ENCODE assay signal across 1 cellular context in the genomic region with DNA sequence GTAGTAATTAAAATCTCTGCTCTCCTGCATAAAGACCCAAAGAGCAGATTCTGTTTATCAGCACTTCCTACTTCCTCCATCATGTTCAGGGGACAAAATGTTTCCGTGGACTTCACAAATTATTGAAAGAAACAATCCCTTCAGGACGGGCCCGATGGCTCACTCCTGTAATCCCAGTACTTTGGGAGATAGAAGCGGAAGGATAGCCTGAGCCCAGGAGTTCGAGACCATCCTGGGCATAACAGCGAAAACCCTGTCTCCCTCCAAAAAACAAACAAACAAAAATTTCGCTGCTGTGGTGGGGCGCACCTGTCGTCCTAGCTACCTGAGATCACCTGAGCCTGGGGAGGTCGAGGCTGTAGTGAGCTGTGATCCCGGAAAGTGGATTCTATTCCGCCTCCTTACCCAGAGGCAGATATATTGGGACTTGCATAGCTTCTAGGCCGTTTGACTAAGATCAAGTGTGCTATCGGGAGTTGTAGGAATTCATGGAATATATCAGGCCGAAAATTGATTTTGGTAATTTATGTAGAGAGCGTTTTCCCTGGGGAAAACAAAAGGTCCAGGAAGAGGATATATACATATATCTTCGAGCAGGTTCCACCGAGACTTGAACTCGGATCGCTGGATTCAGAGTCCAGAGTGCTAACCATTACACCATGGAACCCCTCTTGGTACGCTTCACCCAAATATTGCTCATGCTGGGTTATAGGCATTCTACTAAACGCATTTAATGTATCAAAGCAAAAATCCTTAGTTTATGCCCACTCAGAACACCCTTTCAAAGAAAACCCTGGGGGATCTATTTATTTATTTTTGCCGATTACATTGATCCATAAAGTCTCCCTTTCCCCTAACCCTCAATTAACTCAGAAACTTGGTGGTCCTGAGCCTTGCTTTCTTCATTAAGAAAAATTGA.
TF ChIP-seq lines count a peak whose summit lies in the region.

No MANE protein-coding gene starts in this region.

TF ChIP-seq in HepG2, 621 proteins besides CTCF, POLR2A, EP300 and RAD21 (continued from another document and continues in another):
- TF ChIP-seq, protein P1, sequence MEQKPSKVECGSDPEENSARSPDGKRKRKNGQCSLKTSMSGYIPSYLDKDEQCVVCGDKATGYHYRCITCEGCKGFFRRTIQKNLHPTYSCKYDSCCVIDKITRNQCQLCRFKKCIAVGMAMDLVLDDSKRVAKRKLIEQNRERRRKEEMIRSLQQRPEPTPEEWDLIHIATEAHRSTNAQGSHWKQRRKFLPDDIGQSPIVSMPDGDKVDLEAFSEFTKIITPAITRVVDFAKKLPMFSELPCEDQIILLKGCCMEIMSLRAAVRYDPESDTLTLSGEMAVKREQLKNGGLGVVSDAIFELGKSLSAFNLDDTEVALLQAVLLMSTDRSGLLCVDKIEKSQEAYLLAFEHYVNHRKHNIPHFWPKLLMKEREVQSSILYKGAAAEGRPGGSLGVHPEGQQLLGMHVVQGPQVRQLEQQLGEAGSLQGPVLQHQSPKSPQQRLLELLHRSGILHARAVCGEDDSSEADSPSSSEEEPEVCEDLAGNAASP (CRISPR knock-in tag; IDR thresholded peaks at IDR 0.05; ENCODE audit: borderline replicate concordance) = no peak
- TF ChIP-seq ZNF761 (CRISPR knock-in tag; conservative IDR thresholded peaks at IDR 0.05) (no peak), IRX3 (CRISPR knock-in tag; IDR thresholded peaks at IDR 0.05; ENCODE audit: borderline replicate concordance, low read depth) (no peak), IKZF1 (IDR thresholded peaks at IDR 0.05) (no peak), ZNF629 (CRISPR knock-in tag; conservative IDR thresholded peaks at IDR 0.05) (peak; percentile 77), MAF1 (CRISPR knock-in tag; IDR thresholded peaks at IDR 0.05; ENCODE audit: borderline replicate concordance) (peak; percentile 95), ZC3H4 (CRISPR knock-in tag; IDR thresholded peaks at IDR 0.05; ENCODE audit: borderline replicate concordance) (no peak), ZIK1 (CRISPR knock-in tag; IDR thresholded peaks at IDR 0.05; ENCODE audit: borderline replicate concordance, low read depth) (0 out of 2 replicates have a peak, but pooled peaks have one; percentile 29), ZNF124 (CRISPR knock-in tag; IDR thresholded peaks at IDR 0.05) (no peak), TBX2 (CRISPR knock-in tag; IDR thresholded peaks at IDR 0.05; ENCODE audit: borderline replicate concordance) (no peak), FOXA3 (CRISPR knock-in tag; IDR thresholded peaks at IDR 0.05) (peak; percentile 21; the same call in 1 of the 2 replicates), TEAD3 (CRISPR knock-in tag; optimal IDR thresholded peaks at IDR 0.05; ENCODE audit: borderline replicate concordance) (peak; percentile 34), NR2F2 (IDR thresholded peaks at IDR 0.05; ENCODE audit: borderline replicate concordance, low read depth) (0 out of 2 replicates have a peak, but pooled peaks have one; percentile 14), ZNF552 (CRISPR knock-in tag; IDR thresholded peaks at IDR 0.05; ENCODE audit: borderline replicate concordance) (no peak), POLR2G (IDR thresholded peaks at IDR 0.05; ENCODE audit: low read depth, low read length) (no peak), PITX1 (CRISPR knock-in tag; IDR thresholded peaks at IDR 0.05) (no peak), ZMAT3 (CRISPR knock-in tag; conservative IDR thresholded peaks at IDR 0.05) (no peak), ZBTB7B (CRISPR knock-in tag; IDR thresholded peaks at IDR 0.05) (no peak), ZNF263 (CRISPR knock-in tag; IDR thresholded peaks at IDR 0.05) (no peak), GATAD2A (CRISPR knock-in tag; IDR thresholded peaks at IDR 0.05) (peak; percentile 55), GPN1 (CRISPR knock-in tag; IDR thresholded peaks at IDR 0.05; ENCODE audit: borderline replicate concordance) (no peak), SYNCRIP (IDR thresholded peaks at IDR 0.05; ENCODE audit: insufficient read depth, low read depth, low read length) (no peak), ZNF224 (CRISPR knock-in tag; IDR thresholded peaks at IDR 0.05) (no peak), ZNF207 (IDR thresholded peaks at IDR 0.05; ENCODE audit: borderline replicate concordance) (no peak), HNF4G (IDR thresholded peaks at IDR 0.05; ENCODE audit: borderline replicate concordance, low read depth, low read length) (peak; percentile 43; the same call in 1 of the 2 replicates), HNF4G (CRISPR knock-in tag; IDR thresholded peaks at IDR 0.05; ENCODE audit: borderline replicate concordance, low read depth) (no peak), ZFX (CRISPR knock-in tag; IDR thresholded peaks at IDR 0.05; ENCODE audit: low read depth) (no peak), CEBPG (CRISPR knock-in tag; IDR thresholded peaks at IDR 0.05) (no peak), ZNF354B (CRISPR knock-in tag; IDR thresholded peaks at IDR 0.05) (no peak), SOX13 (IDR thresholded peaks at IDR 0.05) (no peak), SOX13 (CRISPR knock-in tag; conservative IDR thresholded peaks at IDR 0.05 in 1 of 2, IDR thresholded peaks at IDR 0.05 in 1 of 2) (peak in 1 of 2 experiments; percentile 12; a peak in 1 of 4 replicates), RELA (CRISPR knock-in tag; IDR thresholded peaks at IDR 0.05) (no peak), HOXA9 (CRISPR knock-in tag; IDR thresholded peaks at IDR 0.05; ENCODE audit: borderline replicate concordance) (no peak), KDM5A (IDR thresholded peaks at IDR 0.05; ENCODE audit: borderline replicate concordance, low read length) (no peak)
- TF ChIP-seq, protein P2, sequence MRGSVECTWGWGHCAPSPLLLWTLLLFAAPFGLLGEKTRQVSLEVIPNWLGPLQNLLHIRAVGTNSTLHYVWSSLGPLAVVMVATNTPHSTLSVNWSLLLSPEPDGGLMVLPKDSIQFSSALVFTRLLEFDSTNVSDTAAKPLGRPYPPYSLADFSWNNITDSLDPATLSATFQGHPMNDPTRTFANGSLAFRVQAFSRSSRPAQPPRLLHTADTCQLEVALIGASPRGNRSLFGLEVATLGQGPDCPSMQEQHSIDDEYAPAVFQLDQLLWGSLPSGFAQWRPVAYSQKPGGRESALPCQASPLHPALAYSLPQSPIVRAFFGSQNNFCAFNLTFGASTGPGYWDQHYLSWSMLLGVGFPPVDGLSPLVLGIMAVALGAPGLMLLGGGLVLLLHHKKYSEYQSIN (CRISPR knock-in tag; IDR thresholded peaks at IDR 0.05; ENCODE audit: borderline replicate concordance) = no peak
- TF ChIP-seq, protein P3, sequence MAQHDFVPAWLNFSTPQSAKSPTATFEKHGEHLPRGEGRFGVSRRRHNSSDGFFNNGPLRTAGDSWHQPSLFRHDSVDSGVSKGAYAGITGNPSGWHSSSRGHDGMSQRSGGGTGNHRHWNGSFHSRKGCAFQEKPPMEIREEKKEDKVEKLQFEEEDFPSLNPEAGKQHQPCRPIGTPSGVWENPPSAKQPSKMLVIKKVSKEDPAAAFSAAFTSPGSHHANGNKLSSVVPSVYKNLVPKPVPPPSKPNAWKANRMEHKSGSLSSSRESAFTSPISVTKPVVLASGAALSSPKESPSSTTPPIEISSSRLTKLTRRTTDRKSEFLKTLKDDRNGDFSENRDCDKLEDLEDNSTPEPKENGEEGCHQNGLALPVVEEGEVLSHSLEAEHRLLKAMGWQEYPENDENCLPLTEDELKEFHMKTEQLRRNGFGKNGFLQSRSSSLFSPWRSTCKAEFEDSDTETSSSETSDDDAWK (CRISPR knock-in tag; IDR thresholded peaks at IDR 0.05) = no peak
- TF ChIP-seq, protein P4, sequence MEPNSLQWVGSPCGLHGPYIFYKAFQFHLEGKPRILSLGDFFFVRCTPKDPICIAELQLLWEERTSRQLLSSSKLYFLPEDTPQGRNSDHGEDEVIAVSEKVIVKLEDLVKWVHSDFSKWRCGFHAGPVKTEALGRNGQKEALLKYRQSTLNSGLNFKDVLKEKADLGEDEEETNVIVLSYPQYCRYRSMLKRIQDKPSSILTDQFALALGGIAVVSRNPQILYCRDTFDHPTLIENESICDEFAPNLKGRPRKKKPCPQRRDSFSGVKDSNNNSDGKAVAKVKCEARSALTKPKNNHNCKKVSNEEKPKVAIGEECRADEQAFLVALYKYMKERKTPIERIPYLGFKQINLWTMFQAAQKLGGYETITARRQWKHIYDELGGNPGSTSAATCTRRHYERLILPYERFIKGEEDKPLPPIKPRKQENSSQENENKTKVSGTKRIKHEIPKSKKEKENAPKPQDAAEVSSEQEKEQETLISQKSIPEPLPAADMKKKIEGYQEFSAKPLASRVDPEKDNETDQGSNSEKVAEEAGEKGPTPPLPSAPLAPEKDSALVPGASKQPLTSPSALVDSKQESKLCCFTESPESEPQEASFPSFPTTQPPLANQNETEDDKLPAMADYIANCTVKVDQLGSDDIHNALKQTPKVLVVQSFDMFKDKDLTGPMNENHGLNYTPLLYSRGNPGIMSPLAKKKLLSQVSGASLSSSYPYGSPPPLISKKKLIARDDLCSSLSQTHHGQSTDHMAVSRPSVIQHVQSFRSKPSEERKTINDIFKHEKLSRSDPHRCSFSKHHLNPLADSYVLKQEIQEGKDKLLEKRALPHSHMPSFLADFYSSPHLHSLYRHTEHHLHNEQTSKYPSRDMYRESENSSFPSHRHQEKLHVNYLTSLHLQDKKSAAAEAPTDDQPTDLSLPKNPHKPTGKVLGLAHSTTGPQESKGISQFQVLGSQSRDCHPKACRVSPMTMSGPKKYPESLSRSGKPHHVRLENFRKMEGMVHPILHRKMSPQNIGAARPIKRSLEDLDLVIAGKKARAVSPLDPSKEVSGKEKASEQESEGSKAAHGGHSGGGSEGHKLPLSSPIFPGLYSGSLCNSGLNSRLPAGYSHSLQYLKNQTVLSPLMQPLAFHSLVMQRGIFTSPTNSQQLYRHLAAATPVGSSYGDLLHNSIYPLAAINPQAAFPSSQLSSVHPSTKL (CRISPR knock-in tag; IDR thresholded peaks at IDR 0.05) = peak; percentile 53
- TF ChIP-seq, protein P5, sequence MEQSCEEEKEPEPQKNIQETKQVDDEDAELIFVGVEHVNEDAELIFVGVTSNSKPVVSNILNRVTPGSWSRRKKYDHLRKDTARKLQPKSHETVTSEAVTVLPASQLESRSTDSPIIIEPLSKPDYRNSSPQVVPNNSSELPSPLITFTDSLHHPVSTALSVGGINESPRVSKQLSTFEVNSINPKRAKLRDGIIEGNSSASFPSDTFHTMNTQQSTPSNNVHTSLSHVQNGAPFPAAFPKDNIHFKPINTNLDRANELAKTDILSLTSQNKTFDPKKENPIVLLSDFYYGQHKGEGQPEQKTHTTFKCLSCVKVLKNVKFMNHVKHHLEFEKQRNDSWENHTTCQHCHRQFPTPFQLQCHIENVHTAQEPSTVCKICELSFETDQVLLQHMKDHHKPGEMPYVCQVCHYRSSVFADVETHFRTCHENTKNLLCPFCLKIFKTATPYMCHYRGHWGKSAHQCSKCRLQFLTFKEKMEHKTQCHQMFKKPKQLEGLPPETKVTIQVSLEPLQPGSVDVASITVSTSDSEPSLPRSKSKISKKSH (CRISPR knock-in tag; IDR thresholded peaks at IDR 0.05; ENCODE audit: borderline replicate concordance) = no peak
- TF ChIP-seq, protein P6, sequence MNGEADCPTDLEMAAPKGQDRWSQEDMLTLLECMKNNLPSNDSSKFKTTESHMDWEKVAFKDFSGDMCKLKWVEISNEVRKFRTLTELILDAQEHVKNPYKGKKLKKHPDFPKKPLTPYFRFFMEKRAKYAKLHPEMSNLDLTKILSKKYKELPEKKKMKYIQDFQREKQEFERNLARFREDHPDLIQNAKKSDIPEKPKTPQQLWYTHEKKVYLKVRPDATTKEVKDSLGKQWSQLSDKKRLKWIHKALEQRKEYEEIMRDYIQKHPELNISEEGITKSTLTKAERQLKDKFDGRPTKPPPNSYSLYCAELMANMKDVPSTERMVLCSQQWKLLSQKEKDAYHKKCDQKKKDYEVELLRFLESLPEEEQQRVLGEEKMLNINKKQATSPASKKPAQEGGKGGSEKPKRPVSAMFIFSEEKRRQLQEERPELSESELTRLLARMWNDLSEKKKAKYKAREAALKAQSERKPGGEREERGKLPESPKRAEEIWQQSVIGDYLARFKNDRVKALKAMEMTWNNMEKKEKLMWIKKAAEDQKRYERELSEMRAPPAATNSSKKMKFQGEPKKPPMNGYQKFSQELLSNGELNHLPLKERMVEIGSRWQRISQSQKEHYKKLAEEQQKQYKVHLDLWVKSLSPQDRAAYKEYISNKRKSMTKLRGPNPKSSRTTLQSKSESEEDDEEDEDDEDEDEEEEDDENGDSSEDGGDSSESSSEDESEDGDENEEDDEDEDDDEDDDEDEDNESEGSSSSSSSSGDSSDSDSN (CRISPR knock-in tag; IDR thresholded peaks at IDR 0.05) = no peak
- TF ChIP-seq, protein P7, sequence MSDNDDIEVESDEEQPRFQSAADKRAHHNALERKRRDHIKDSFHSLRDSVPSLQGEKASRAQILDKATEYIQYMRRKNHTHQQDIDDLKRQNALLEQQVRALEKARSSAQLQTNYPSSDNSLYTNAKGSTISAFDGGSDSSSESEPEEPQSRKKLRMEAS (IDR thresholded peaks at IDR 0.05) = no peak; the same call in 1 of the 2 replicates
- TF ChIP-seq, protein P8, sequence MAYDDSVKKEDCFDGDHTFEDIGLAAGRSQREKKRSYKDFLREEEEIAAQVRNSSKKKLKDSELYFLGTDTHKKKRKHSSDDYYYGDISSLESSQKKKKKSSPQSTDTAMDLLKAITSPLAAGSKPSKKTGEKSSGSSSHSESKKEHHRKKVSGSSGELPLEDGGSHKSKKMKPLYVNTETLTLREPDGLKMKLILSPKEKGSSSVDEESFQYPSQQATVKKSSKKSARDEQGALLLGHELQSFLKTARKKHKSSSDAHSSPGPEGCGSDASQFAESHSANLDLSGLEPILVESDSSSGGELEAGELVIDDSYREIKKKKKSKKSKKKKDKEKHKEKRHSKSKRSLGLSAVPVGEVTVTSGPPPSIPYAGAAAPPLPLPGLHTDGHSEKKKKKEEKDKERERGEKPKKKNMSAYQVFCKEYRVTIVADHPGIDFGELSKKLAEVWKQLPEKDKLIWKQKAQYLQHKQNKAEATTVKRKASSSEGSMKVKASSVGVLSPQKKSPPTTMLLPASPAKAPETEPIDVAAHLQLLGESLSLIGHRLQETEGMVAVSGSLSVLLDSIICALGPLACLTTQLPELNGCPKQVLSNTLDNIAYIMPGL (CRISPR knock-in tag; IDR thresholded peaks at IDR 0.05; ENCODE audit: borderline replicate concordance in 1 of 2, low read depth in 1 of 2) = peak; percentile 85 to 96
- TF ChIP-seq, protein P9, sequence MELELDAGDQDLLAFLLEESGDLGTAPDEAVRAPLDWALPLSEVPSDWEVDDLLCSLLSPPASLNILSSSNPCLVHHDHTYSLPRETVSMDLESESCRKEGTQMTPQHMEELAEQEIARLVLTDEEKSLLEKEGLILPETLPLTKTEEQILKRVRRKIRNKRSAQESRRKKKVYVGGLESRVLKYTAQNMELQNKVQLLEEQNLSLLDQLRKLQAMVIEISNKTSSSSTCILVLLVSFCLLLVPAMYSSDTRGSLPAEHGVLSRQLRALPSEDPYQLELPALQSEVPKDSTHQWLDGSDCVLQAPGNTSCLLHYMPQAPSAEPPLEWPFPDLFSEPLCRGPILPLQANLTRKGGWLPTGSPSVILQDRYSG (CRISPR knock-in tag; IDR thresholded peaks at IDR 0.05) = 0 out of 2 replicates have a peak, but pooled peaks have one; percentile 48
- TF ChIP-seq, protein P10, sequence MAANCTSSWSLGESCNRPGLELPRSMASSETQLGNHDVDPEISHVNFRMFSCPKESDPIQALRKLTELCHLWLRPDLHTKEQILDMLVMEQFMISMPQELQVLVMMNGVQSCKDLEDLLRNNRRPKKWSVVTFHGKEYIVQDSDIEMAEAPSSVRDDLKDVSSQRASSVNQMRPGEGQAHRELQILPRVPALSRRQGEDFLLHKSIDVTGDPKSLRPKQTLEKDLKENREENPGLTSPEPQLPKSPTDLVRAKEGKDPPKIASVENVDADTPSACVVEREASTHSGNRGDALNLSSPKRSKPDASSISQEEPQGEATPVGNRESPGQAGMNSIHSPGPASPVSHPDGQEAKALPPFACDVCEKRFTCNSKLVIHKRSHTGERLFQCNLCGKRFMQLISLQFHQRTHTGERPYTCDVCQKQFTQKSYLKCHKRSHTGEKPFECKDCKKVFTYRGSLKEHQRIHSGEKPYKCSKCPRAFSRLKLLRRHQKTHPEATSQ (CRISPR knock-in tag; IDR thresholded peaks at IDR 0.05; ENCODE audit: borderline replicate concordance) = no peak
